Comparison of ENCODE assay signal across 10 cellular contexts in the genomic region with DNA sequence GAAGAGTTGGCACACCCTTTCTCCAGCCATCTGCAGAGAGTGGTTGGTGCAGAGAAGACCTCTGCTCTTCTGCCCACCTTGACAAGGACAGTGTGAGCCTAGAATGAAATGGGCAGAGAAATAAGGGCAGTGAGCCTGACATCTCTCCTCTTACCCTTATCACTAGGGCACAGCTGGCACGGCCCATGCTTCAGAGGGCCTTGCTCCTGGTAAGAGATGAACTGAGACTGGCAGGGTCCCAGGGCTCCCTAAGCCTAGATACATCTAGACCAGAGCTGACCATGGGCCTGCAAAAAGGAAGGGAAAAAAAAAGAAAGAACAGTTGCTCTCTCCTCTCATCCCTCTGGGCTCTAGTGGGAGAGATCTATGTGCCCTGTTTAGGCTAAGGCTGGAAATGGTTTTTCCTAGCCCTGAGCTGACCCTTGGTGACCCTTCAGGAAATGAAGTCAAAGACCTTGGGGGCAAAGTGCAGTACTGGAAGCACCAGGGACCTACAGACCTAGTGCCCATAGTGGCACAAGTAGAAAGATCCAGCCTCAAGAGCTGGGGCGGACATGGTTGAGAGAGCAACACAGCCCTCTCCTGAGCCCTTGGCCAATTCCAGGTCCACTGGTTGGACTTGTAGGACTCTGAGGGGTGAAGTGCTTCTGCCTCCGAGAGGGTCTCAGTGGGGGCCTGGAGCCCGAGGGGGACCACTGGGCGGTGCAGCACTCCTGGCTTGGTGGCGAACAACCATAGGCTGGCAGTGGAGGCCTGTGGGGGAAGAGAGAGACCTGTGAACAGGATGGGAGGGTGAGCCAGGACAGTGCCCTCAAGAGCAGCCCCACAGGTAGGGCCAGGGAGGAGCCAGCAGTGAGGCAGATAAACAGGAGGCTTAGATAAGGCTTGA. TPM values are rescaled to one million over a fixed set of nuclear protein-coding genes. Genes with fewer than 3 reads are reported as not detected.
DNase-seq lines count a peak whose midpoint lies in the region; ATAC-seq and TF ChIP-seq lines count a peak whose summit lies in the region.
"Had no signal": no experiment of that assay in that cellular context is flagged by ENCODE, and none has a peak within 500 bp of the region (broad histone marks: within the 10 kb centered on the region; RNA-seq: fewer than 3 reads in every experiment).

No MANE protein-coding gene starts in this region.

- POLR2A ChIA-PET in activated CD4-positive, alpha-beta memory T cell treated with anti-CD3 and anti-CD28 coated beads for 36 hours (lab: Charles Lee): interaction anchor here (1.1 kb wide), 1 partner anchor 58 kb away, joined by 3 read pairs; no protein-coding TSS in a partner anchor
- POLR2A ChIA-PET in GM10248 (lab: Yijun Ruan, JAX): interaction anchor here (0.6 kb wide), 1 partner anchor 119 kb away, joined by 4 read pairs; no protein-coding TSS in a partner anchor

- H3K27ac Mint-ChIP-seq in activated naive CD8-positive, alpha-beta T cell: peak overlapping the region; percentile 64
- no peak overlapping the region for H3K27ac Mint-ChIP-seq in activated naive CD8-positive, alpha-beta T cell treated with anti-CD3 and anti-CD28 coated beads, Interleukin-2, amount 50 U/mL, for 24 hours
- H3K27ac Mint-ChIP-seq in activated CD4-positive, alpha-beta memory T cell treated with anti-CD3 and anti-CD28 coated beads for 36 hours: peak overlapping the region; percentile 56

- no peaks in the 10 kb centered on the region for H3K36me3 Mint-ChIP-seq in activated naive CD8-positive, alpha-beta T cell
- peaks cover 26% of the 10 kb centered on the region for H3K36me3 Mint-ChIP-seq in activated naive CD8-positive, alpha-beta T cell treated with anti-CD3 and anti-CD28 coated beads, Interleukin-2, amount 50 U/mL, for 24 hours (ENCODE audit: low read depth)
- H3K36me3 Mint-ChIP-seq in activated CD4-positive, alpha-beta memory T cell treated with anti-CD3 and anti-CD28 coated beads for 36 hours: peaks cover 11% of the 10 kb centered on the region

- no peak for TF ChIP-seq CTCF in GM10248 (IDR thresholded peaks at IDR 0.05; ENCODE audit: control extremely low read depth, extremely low read depth, low read depth, missing control alignments)

- H3K9me3 Mint-ChIP-seq in activated naive CD8-positive, alpha-beta T cell (ENCODE audit: low read depth): no peaks in the 10 kb centered on the region
- no peaks in the 10 kb centered on the region for H3K9me3 Mint-ChIP-seq in activated naive CD8-positive, alpha-beta T cell treated with anti-CD3 and anti-CD28 coated beads, Interleukin-2, amount 50 U/mL, for 24 hours
- H3K9me3 Mint-ChIP-seq in activated CD4-positive, alpha-beta memory T cell treated with anti-CD3 and anti-CD28 coated beads for 36 hours: no peaks in the 10 kb centered on the region
- H3K9me3 Mint-ChIP-seq: HFFc6, neural progenitor cell had no signal

- H3K27ac ChIP-seq in substantia nigra (ENCODE audit: low read depth, low read length, poor library complexity, severe bottlenecking): peak overlapping the region; percentile 18
- H3K27ac ChIP-seq: neural progenitor cell had no signal

- intact Hi-C loops in activated CD4-positive, alpha-beta memory T cell treated with anti-CD3 and anti-CD28 coated beads for 36 hours (cut with micrococcal nuclease): loop anchor here (2.0 kb wide), 1 partner anchor 25 kb away; no protein-coding TSS in a partner anchor

- no peak for ATAC-seq in activated naive CD8-positive, alpha-beta T cell treated with anti-CD3 and anti-CD28 coated beads, Interleukin-2, amount 50 U/mL, for 24 hours

- DNase-seq in activated naive CD8-positive, alpha-beta T cell treated with anti-CD3 and anti-CD28 coated beads, Interleukin-2, amount 50 U/mL, for 24 hours: no peak
- no peak for DNase-seq in activated CD4-positive, alpha-beta memory T cell treated with anti-CD3 and anti-CD28 coated beads for 36 hours
- peak; percentile 48 for DNase-seq in islet precursor cell
- DNase-seq in substantia nigra (lab: John Stamatoyannopoulos, UW): no peak
- no peak for DNase-seq in dedifferentiated amniotic fluid mesenchymal stem cell (ENCODE audit: extremely low spot score)
- no peak for DNase-seq in GM10248 (ENCODE audit: extremely low spot score)
- no peak for DNase-seq in cerebellar nuclear complex (lab: John Stamatoyannopoulos, UW)

- peaks cover 26% of the 10 kb centered on the region for H3K4me1 Mint-ChIP-seq in activated naive CD8-positive, alpha-beta T cell (ENCODE audit: low read depth)
- H3K4me1 Mint-ChIP-seq in activated naive CD8-positive, alpha-beta T cell treated with anti-CD3 and anti-CD28 coated beads, Interleukin-2, amount 50 U/mL, for 24 hours: peaks cover 15% of the 10 kb centered on the region
- H3K4me1 Mint-ChIP-seq in activated CD4-positive, alpha-beta memory T cell treated with anti-CD3 and anti-CD28 coated beads for 36 hours (ENCODE audit: low read depth): peaks cover 13% of the 10 kb centered on the region

- no peak overlapping the region for H3K4me3 Mint-ChIP-seq in activated naive CD8-positive, alpha-beta T cell
- H3K4me3 Mint-ChIP-seq in activated naive CD8-positive, alpha-beta T cell treated with anti-CD3 and anti-CD28 coated beads, Interleukin-2, amount 50 U/mL, for 24 hours: no peak overlapping the region
- H3K4me3 Mint-ChIP-seq in activated CD4-positive, alpha-beta memory T cell treated with anti-CD3 and anti-CD28 coated beads for 36 hours: no peak overlapping the region
- H3K4me3 Mint-ChIP-seq: HFFc6, neural progenitor cell had no signal

- CTCF ChIA-PET in activated CD4-positive, alpha-beta memory T cell treated with anti-CD3 and anti-CD28 coated beads for 36 hours (lab: Charles Lee): interaction anchor here (0.6 to 9.3 kb wide), 24 partner anchors 9 to 287 kb away, joined by 3 to 281 read pairs (median 5); a partner anchor contains a TSS
- CTCF ChIA-PET in GM10248 (lab: Yijun Ruan, JAX): interaction anchor here (0.9 to 17.0 kb wide), 23 partner anchors 9 to 193 kb away, joined by 4 to 350 read pairs (median 6); a partner anchor contains a TSS

- no peaks in the 10 kb centered on the region for H3K27me3 Mint-ChIP-seq in activated naive CD8-positive, alpha-beta T cell
- no peaks in the 10 kb centered on the region for H3K27me3 Mint-ChIP-seq in activated naive CD8-positive, alpha-beta T cell treated with anti-CD3 and anti-CD28 coated beads, Interleukin-2, amount 50 U/mL, for 24 hours
- H3K27me3 Mint-ChIP-seq in activated CD4-positive, alpha-beta memory T cell treated with anti-CD3 and anti-CD28 coated beads for 36 hours: no peaks in the 10 kb centered on the region

RNA-seq across cellular contexts. Expression of a gene that starts 22.0 kb away (rescaled TPM):
- total RNA-seq in activated CD4-positive, alpha-beta memory T cell treated with anti-CD3 and anti-CD28 coated beads for 36 hours: 1 to 10 TPM; 6.2 to 8.9 TPM

RNA-seq across cellular contexts. Expression of a gene that starts 40.0 kb away (rescaled TPM):
- total RNA-seq in activated CD4-positive, alpha-beta memory T cell treated with anti-CD3 and anti-CD28 coated beads for 36 hours: not detected
